In the genomic region with DNA sequence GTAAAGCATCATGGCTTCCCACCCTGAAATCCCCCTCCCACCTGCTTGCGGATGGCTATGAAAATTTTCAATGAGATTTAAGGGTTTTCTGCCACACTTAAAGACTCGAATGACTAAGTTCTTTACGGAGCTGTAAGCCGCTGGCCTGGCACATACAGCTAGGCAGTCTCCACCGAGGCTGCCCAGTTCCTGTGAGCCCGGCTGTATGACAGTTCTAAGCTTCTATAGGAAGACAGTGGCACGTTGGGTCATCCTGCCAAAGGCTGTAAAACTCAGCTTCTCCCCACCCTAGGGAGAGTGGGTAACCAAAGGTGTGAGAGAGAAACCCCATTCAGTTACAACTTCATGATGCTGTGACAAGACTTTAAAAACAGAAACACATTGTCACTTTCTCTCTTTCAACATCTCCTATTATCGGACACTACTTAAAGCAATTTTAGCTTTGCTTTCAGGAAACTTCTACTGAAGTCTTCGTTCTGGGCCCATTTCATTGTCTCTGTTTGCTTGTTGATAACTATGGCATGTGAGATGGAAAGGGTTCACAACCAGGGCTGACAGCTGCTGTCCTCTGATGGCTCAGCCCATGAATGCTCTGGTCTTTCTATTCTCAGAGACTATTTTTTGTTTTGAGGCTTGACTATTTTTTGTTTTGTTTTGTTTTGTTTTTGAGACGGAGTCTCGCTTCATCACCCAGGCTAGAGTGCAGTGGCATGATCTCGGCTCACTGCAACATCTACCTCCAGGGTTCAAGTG, we compare ENCODE assay signal across 23 cellular contexts. TPM values are rescaled to one million over a fixed set of nuclear protein-coding genes. Genes with fewer than 3 reads are reported as not detected.
DNase-seq lines count a peak whose midpoint lies in the region; ATAC-seq and TF ChIP-seq lines count a peak whose summit lies in the region.
"Had no signal": no experiment of that assay in that cellular context is flagged by ENCODE, and none has a peak within 500 bp of the region (broad histone marks: within the 10 kb centered on the region; RNA-seq: fewer than 3 reads in every experiment).

No MANE protein-coding gene starts in this region.

- in situ Hi-C loops in HAP-1 (cut with MboI; ENCODE audit: low sequenced_read_pairs), result loop anchor here (25.0 kb wide), 1 partner anchor 920 kb away; no protein-coding TSS in a partner anchor

- WGBS in esophagus squamous epithelium, 2 donors, result 79 to 88% methylated on average over 8 to 12 of the region's 12 CpGs

- H3K27ac Mint-ChIP-seq in activated naive CD8-positive, alpha-beta T cell treated with anti-CD3 and anti-CD28 coated beads for 36 hours, result peak overlapping the region; percentile 13

- H3K27ac ChIP-seq in DND-41 (ENCODE audit: low read length) (no peak overlapping the region), neutrophil (peak overlapping the region; percentile 96), esophagus squamous epithelium (no peak overlapping the region)
- H3K27ac ChIP-seq: cardiac muscle cell, epithelial cell of prostate, foreskin keratinocyte, suprapubic skin, vagina had no signal

- TF ChIP-seq CTCF in DND-41 (IDR thresholded peaks at IDR 0.05; ENCODE audit: borderline replicate concordance, extremely low read depth, low read length, poor library complexity, severe bottlenecking), result no peak
- TF ChIP-seq CTCF in neutrophil (IDR thresholded peaks at IDR 0.05), result no peak
- no peak for TF ChIP-seq CTCF in esophagus squamous epithelium (IDR thresholded peaks at IDR 0.05)

- H3K9me3 Mint-ChIP-seq in activated T-cell treated with anti-CD3 and anti-CD28 coated beads, Interleukin-2, amount 50 U/mL, for 4 hours, result no peaks in the 10 kb centered on the region
- H3K9me3 Mint-ChIP-seq in activated naive CD8-positive, alpha-beta T cell treated with anti-CD3 and anti-CD28 coated beads for 36 hours, result no peaks in the 10 kb centered on the region
- H3K9me3 Mint-ChIP-seq: dendritic cell treated with granulocyte-macrophage colony-stimulating factor and Interleukin-4, amounts not matched to agents 40 ng/mL and 50 ng/mL, for 4 days had no signal

- H3K79me2 ChIP-seq in DND-41 (ENCODE audit: insufficient read depth, low read length), result peaks cover 99% of the 10 kb centered on the region

- TF ChIP-seq POLR2A in esophagus squamous epithelium (IDR thresholded peaks at IDR 0.05), result no peak

- H3K27me3 ChIP-seq in DND-41 (ENCODE audit: insufficient read depth, low read length, poor library complexity), result no peaks in the 10 kb centered on the region
- no peaks in the 10 kb centered on the region for H3K27me3 ChIP-seq in neutrophil
- H3K27me3 ChIP-seq in esophagus squamous epithelium, result no peaks in the 10 kb centered on the region
- no peaks in the 10 kb centered on the region for H3K27me3 ChIP-seq in HAP-1 (ENCODE audit: low read depth)
- H3K27me3 ChIP-seq: cardiac muscle cell, foreskin keratinocyte, suprapubic skin, vagina had no signal

- H2AFZ ChIP-seq in DND-41 (ENCODE audit: low read depth, low read length), result no peak overlapping the region

- peak overlapping the region; percentile 27 for H3K4me3 Mint-ChIP-seq in activated T-cell treated with anti-CD3 and anti-CD28 coated beads, Interleukin-2, amount 50 U/mL, for 4 hours
- no peak overlapping the region for H3K4me3 Mint-ChIP-seq in activated naive CD8-positive, alpha-beta T cell treated with anti-CD3 and anti-CD28 coated beads for 36 hours
- H3K4me3 Mint-ChIP-seq: dendritic cell treated with granulocyte-macrophage colony-stimulating factor and Interleukin-4, amounts not matched to agents 40 ng/mL and 50 ng/mL, for 4 days had no signal

- peak overlapping the region; percentile 8; the same call in 1 of the 2 replicates for H3K4me2 ChIP-seq in DND-41 (ENCODE audit: insufficient read depth, low read length)

- no peak overlapping the region for H3K4me3 ChIP-seq in DND-41 (ENCODE audit: low read depth in 1 of 2, low read length in 2 of 2)
- no peak overlapping the region for H3K4me3 ChIP-seq in neutrophil (ENCODE audit: low read depth in 1 of 2, low read length in 1 of 2)
- H3K4me3 ChIP-seq in esophagus squamous epithelium, result no peak overlapping the region
- H3K4me3 ChIP-seq in HAP-1, result no peak overlapping the region
- H3K4me3 ChIP-seq: cardiac muscle cell, mucosa of descending colon, suprapubic skin, vagina had no signal

- H3K9me3 ChIP-seq in DND-41 (ENCODE audit: insufficient read depth, low read length, severe bottlenecking), result no peaks in the 10 kb centered on the region
- no peaks in the 10 kb centered on the region for H3K9me3 ChIP-seq in neutrophil
- no peaks in the 10 kb centered on the region for H3K9me3 ChIP-seq in esophagus squamous epithelium
- H3K9me3 ChIP-seq in HAP-1, result no peaks in the 10 kb centered on the region
- H3K9me3 ChIP-seq: mucosa of descending colon, suprapubic skin, vagina had no signal

- H3K9ac ChIP-seq in DND-41 (ENCODE audit: low read depth, low read length), result no peak overlapping the region

- peaks cover 36% of the 10 kb centered on the region for H3K4me1 ChIP-seq in DND-41 (ENCODE audit: insufficient read depth, low read length)
- peaks cover 51 to 74% of the 10 kb centered on the region in 2 experiments for H3K4me1 ChIP-seq in neutrophil (ENCODE audit: control insufficient read depth in 1 of 2, insufficient read depth in 1 of 2, low read depth in 1 of 2, low read length in 1 of 2)
- peaks cover 0 to 20% (median 0%) of the 10 kb centered on the region in 3 donors for H3K4me1 ChIP-seq in esophagus squamous epithelium
- no peaks in the 10 kb centered on the region for H3K4me1 ChIP-seq in HAP-1
- H3K4me1 ChIP-seq: foreskin keratinocyte, vagina had no signal

- no peaks in the 10 kb centered on the region for H3K27me3 Mint-ChIP-seq in activated T-cell treated with anti-CD3 and anti-CD28 coated beads, Interleukin-2, amount 50 U/mL, for 4 hours (ENCODE audit: low read depth)
- H3K27me3 Mint-ChIP-seq in activated naive CD8-positive, alpha-beta T cell treated with anti-CD3 and anti-CD28 coated beads for 36 hours, result no peaks in the 10 kb centered on the region
- H3K27me3 Mint-ChIP-seq: dendritic cell treated with granulocyte-macrophage colony-stimulating factor and Interleukin-4, amounts not matched to agents 40 ng/mL and 50 ng/mL, for 4 days had no signal

- H4K20me1 ChIP-seq in DND-41 (ENCODE audit: insufficient read depth, low read length), result peaks cover 72% of the 10 kb centered on the region

- H3K36me3 ChIP-seq in DND-41 (ENCODE audit: insufficient read depth, low read length) (peaks cover 68% of the 10 kb centered on the region), neutrophil (peaks cover 65% of the 10 kb centered on the region), esophagus squamous epithelium (peaks cover 4 to 64% (median 7%) of the 10 kb centered on the region in 3 donors), HAP-1 (replicated peaks) (no peaks in the 10 kb centered on the region)
- H3K36me3 ChIP-seq: cardiac muscle cell had no signal

- ATAC-seq in activated T-cell treated with anti-CD3 and anti-CD28 coated beads, Interleukin-2, amount 50 U/mL, for 4 hours, result peak; percentile 17 to 36
- ATAC-seq in DND-41 (ENCODE audit: insufficient read depth, low read depth), result no peak
- no peak for ATAC-seq in GM19023 (IDR thresholded peaks at IDR 0.05; ENCODE audit: unreplicated experiment)
- ATAC-seq: foreskin keratinocyte, mucosa of descending colon had no signal

- no peak for DNase-seq in activated T-cell treated with anti-CD3 and anti-CD28 coated beads, Interleukin-2, amount 50 U/mL, for 4 hours
- DNase-seq in activated T-cell treated with anti-CD3 and anti-CD28 coated beads, Interleukin-2, amount 50 U/mL, for 1 hour, result no peak
- DNase-seq in DND-41 (no peak), esophagus squamous epithelium (lab: John Stamatoyannopoulos, UW) (no peak), HAP-1 (ENCODE audit: low spot score in 2 of 2) (no peak)
- DNase-seq in activated naive CD8-positive, alpha-beta T cell treated with anti-CD3 and anti-CD28 coated beads for 36 hours, result no peak
- DNase-seq: activated CD4-positive, CD25-positive, alpha-beta regulatory T cell treated with anti-CD3 and anti-CD28 coated beads, Interleukin-2, amount 50 U/mL, for 72 hours; amygdala; DMS79; foreskin keratinocyte; GOT3; KBM-7; mucosa of descending colon; NCI-H2171 treated with DMSO at 0.1 percent for 48 hours; occipital lobe; stimulated activated CD4-positive, alpha-beta T cell treated with anti-CD3 and anti-CD28 coated beads, Interleukin-4, amount 100 ng/mL, for 4 hours had no signal

- H3K4me1 Mint-ChIP-seq in activated T-cell treated with anti-CD3 and anti-CD28 coated beads, Interleukin-2, amount 50 U/mL, for 4 hours (ENCODE audit: low read depth), result peaks cover 94% of the 10 kb centered on the region
- H3K4me1 Mint-ChIP-seq in activated naive CD8-positive, alpha-beta T cell treated with anti-CD3 and anti-CD28 coated beads for 36 hours, result peaks cover 71% of the 10 kb centered on the region

- intact Hi-C loops in esophagus squamous epithelium (cut with DNase I), result no loop called here

- H3K36me3 Mint-ChIP-seq in activated T-cell treated with anti-CD3 and anti-CD28 coated beads, Interleukin-2, amount 50 U/mL, for 4 hours (ENCODE audit: insufficient read depth), result peaks cover 45% of the 10 kb centered on the region
- peaks cover 40% of the 10 kb centered on the region for H3K36me3 Mint-ChIP-seq in activated naive CD8-positive, alpha-beta T cell treated with anti-CD3 and anti-CD28 coated beads for 36 hours

RNA-seq across cellular contexts. Expression of a gene that starts 7.1 kb away (rescaled TPM):
- 10 to 100 TPM; 31.6 to 45.8 (median 36.9) TPM for total RNA-seq in activated T-cell treated with anti-CD3 and anti-CD28 coated beads, Interleukin-2, amount 50 U/mL, for 4 hours
- 10 to 100 TPM; 36.2 to 37.9 TPM for total RNA-seq in activated naive CD8-positive, alpha-beta T cell treated with anti-CD3 and anti-CD28 coated beads for 36 hours
- 10 to 100 TPM; 13.8 to 28.2 (median 22.8) TPM for total RNA-seq in esophagus squamous epithelium

Comparison
In these comparisons a context has a peak if more than half of its experiments do, and no peak if none do; other contexts are left out.
1. ATAC-seq: peak in activated T-cell treated with anti-CD3 and anti-CD28 coated beads, Interleukin-2, amount 50 U/mL, for 4 hours (2 of 2); none in DND-41 (single experiment) and GM19023 (single experiment).